In the genomic region with DNA sequence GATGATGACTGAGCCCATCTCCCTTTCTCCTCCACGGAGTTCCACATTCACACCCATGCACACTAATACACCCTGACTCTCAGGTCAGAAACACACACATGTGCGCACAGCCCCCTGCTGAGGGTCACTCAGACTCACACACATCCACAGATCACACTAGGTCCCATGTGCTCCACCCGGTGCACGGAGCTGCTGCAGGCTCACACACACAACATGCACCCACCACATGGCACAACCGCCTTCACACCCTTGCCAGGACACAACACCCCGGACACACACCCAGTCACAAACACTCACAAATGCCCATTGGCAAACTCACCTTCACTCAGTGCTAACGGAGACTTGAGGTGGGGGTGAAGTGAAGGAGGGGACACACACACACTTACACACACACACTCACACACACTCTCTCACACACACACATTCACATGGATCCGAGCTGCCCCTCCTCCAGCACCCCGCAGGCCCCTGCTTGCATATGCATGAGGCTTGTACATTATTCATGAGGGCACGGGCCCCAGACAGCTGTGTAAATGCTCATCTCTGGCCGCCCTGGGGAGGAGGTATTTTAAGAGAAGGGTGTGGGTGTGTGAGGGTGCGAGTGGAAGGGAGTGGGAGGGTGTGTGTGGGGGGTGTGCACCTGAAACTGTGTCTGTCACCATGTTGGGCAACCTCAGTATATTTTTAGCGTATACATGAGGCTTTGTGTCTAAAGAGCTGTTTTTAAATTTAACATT, we compare ENCODE assay signal across 1 cellular context.
TF ChIP-seq lines count a peak whose summit lies in the region.

No MANE protein-coding gene starts in this region.

TF ChIP-seq in GM12878, 131 proteins besides CTCF, POLR2A, EP300 and RAD21:
- TF ChIP-seq POU2F2 (IDR thresholded peaks at IDR 0.05; ENCODE audit: borderline replicate concordance, low read depth, low read length), result peak; percentile 91; the same call in 2 of the 3 replicates
- TF ChIP-seq SMC3 (IDR thresholded peaks at IDR 0.05; ENCODE audit: borderline replicate concordance, low read length), result no peak
